1 cellular context compared by ENCODE assay signal in the genomic region with DNA sequence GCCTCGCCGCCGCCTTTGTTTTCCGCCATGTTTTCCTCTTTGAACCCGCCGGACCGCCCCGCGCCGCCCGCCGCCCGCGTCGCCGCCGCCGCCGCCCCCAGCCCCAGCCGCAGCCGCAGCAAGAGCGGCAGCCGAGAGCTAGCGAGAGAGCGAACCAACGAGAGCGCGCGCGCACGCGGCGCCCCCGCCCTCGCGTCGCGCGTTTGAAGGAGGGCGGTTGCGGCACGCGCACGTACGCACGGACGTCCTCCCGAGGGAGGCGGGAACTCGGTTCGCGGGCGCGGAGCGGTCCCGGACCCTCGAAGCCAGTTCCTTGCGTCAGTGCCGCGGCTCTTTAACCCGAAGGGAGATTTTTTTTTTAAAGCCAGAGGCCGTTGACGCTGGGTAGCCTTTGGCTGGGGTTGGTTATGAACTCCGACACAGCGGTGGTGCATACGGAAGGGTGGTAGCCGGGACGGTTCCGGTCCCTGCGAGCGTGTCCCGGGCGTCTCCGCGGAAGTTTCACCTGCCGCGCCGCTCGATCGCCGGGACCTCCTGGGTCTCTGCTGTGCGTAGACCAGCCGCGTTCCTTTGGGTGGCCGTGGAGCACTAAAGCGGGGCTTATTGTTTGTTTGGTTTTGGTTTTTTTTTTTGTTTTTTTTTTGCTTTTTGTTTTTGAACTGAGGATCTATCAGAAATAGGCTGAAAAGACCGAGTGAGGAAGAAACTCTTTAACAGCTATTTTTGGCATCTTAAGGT.
TF ChIP-seq lines count a peak whose summit lies in the region.

A gene (minus strand): TSS at position 156 of the 738 bp plus-strand sequence. CDS start 127 bp downstream, at position 29.

TF ChIP-seq in WTC11, 78 proteins besides CTCF, POLR2A, EP300 and RAD21 (continued from another document):
- TF ChIP-seq, protein P1, sequence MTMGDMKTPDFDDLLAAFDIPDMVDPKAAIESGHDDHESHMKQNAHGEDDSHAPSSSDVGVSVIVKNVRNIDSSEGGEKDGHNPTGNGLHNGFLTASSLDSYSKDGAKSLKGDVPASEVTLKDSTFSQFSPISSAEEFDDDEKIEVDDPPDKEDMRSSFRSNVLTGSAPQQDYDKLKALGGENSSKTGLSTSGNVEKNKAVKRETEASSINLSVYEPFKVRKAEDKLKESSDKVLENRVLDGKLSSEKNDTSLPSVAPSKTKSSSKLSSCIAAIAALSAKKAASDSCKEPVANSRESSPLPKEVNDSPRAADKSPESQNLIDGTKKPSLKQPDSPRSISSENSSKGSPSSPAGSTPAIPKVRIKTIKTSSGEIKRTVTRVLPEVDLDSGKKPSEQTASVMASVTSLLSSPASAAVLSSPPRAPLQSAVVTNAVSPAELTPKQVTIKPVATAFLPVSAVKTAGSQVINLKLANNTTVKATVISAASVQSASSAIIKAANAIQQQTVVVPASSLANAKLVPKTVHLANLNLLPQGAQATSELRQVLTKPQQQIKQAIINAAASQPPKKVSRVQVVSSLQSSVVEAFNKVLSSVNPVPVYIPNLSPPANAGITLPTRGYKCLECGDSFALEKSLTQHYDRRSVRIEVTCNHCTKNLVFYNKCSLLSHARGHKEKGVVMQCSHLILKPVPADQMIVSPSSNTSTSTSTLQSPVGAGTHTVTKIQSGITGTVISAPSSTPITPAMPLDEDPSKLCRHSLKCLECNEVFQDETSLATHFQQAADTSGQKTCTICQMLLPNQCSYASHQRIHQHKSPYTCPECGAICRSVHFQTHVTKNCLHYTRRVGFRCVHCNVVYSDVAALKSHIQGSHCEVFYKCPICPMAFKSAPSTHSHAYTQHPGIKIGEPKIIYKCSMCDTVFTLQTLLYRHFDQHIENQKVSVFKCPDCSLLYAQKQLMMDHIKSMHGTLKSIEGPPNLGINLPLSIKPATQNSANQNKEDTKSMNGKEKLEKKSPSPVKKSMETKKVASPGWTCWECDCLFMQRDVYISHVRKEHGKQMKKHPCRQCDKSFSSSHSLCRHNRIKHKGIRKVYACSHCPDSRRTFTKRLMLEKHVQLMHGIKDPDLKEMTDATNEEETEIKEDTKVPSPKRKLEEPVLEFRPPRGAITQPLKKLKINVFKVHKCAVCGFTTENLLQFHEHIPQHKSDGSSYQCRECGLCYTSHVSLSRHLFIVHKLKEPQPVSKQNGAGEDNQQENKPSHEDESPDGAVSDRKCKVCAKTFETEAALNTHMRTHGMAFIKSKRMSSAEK (CRISPR knock-in tag; IDR thresholded peaks at IDR 0.05; ENCODE audit: borderline replicate concordance), result no peak
- TF ChIP-seq, protein P2, sequence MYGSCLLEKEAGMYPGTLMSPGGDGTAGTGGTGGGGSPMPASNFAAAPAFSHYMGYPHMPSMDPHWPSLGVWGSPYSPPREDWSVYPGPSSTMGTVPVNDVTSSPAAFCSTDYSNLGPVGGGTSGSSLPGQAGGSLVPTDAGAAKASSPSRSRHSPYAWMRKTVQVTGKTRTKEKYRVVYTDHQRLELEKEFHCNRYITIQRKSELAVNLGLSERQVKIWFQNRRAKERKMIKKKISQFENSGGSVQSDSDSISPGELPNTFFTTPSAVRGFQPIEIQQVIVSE (CRISPR knock-in tag; IDR thresholded peaks at IDR 0.05; ENCODE audit: borderline replicate concordance), result no peak
